ENCODE assay signal across 8 cellular contexts in genomic region chr17:82022310-82022980, GRCh38. TPM values are rescaled to one million over a fixed set of nuclear protein-coding genes. Genes with fewer than 3 reads are reported as not detected.
DNase-seq lines count a peak whose midpoint lies in the region; ATAC-seq and TF ChIP-seq lines count a peak whose summit lies in the region.

CENPX (minus strand) TSS chr17:82022878; CDS start chr17:82022861, 17 bp downstream.

- H2BK12ac ChIP-seq in trophoblast cell (ENCODE audit: low read length): no peak within 1 kb of the TSS

- H3K9ac ChIP-seq in trophoblast cell (ENCODE audit: low read length): peak within 1 kb of the TSS; percentile 75

- peak within 1 kb of the TSS; percentile 43 for H4K12ac ChIP-seq in trophoblast cell (ENCODE audit: low read depth, low read length)

- H3K27ac ChIP-seq in ACC112 (ENCODE audit: low read depth, low read length) (no peak within 1 kb of the TSS), trophoblast cell (ENCODE audit: low read depth, low read length) (peak within 1 kb of the TSS; percentile 1)

- H2AFZ ChIP-seq in ACC112 (ENCODE audit: low read length, unreplicated experiment): peak within 1 kb of the TSS; percentile 67
- peak within 1 kb of the TSS; percentile 81 for H2AFZ ChIP-seq in trophoblast cell (ENCODE audit: insufficient read depth, low read length, poor library complexity)

- H3K9me3 ChIP-seq in trophoblast cell (ENCODE audit: insufficient read depth, low read depth, low read length): peaks cover 5% of the 10 kb centered on the region

- DNase-seq in foreskin fibroblast (no peak), trophoblast cell (peak in 1 of 2 donors; percentile 99), NCI-H1417 treated with DMSO at 0.1 percent for 48 hours (lab: John Stamatoyannopoulos, UW) (no peak), LoVo (ENCODE audit: low spot score) (no peak)

- H3K4me3 ChIP-seq in ACC112 (ENCODE audit: low read depth, low read length) (peak within 1 kb of the TSS; percentile 91), foreskin fibroblast (ENCODE audit: low read depth in 1 of 2, low read length in 2 of 2) (peak within 1 kb of the TSS; percentile 72 to 87), trophoblast cell (ENCODE audit: low read depth, low read length) (peak within 1 kb of the TSS; percentile 89)

- WGBS in trophoblast cell (ENCODE audit: extremely low coverage, insufficient coverage, insufficient read length): no CpG with 5 or more reads among the region's 64 CpGs

- H4K91ac ChIP-seq in trophoblast cell (ENCODE audit: low read depth, low read length): peak within 1 kb of the TSS; percentile 36

- H2BK5ac ChIP-seq in trophoblast cell (ENCODE audit: low read depth, low read length, poor library complexity): peak within 1 kb of the TSS; percentile 0

- no peak for TF ChIP-seq CTCF in foreskin fibroblast (IDR thresholded peaks at IDR 0.05; ENCODE audit: low read depth, low read length)

- no peaks in the 10 kb centered on the region for H3K27me3 ChIP-seq in ACC112 (ENCODE audit: insufficient read depth, low read length)
- no peaks in the 10 kb centered on the region for H3K27me3 ChIP-seq in trophoblast cell (ENCODE audit: insufficient read depth, low read length)

- H4K8ac ChIP-seq in trophoblast cell (ENCODE audit: low read depth, low read length): peak within 1 kb of the TSS; percentile 80

- H3K79me1 ChIP-seq in trophoblast cell (ENCODE audit: low read length): peaks cover 6% of the 10 kb centered on the region

- H3K36me3 ChIP-seq in ACC112 (ENCODE audit: insufficient read depth, low read length): no peaks in the 10 kb centered on the region
- peaks cover 14 to 18% of the 10 kb centered on the region in 2 experiments for H3K36me3 ChIP-seq in trophoblast cell (ENCODE audit: control insufficient read depth in 1 of 2, insufficient read depth in 2 of 2, low read length in 2 of 2)

- peaks cover 11% of the 10 kb centered on the region for H3K4me1 ChIP-seq in ACC112 (ENCODE audit: control insufficient read depth, insufficient read depth, low read length, unreplicated experiment)
- peaks cover 18 to 19% of the 10 kb centered on the region in 2 experiments for H3K4me1 ChIP-seq in trophoblast cell (ENCODE audit: control insufficient read depth in 1 of 2, insufficient read depth in 2 of 2, low read length in 2 of 2)

- H3K18ac ChIP-seq in trophoblast cell (ENCODE audit: low read length): peak within 1 kb of the TSS; percentile 79

- H3K14ac ChIP-seq in trophoblast cell (ENCODE audit: low read length): peak within 1 kb of the TSS; percentile 76

- H3K79me2 ChIP-seq in ACC112 (ENCODE audit: control insufficient read depth, insufficient read depth, low read length, unreplicated experiment): no peaks in the 10 kb centered on the region
- H3K79me2 ChIP-seq in trophoblast cell (ENCODE audit: control insufficient read depth, insufficient read depth, low read length, poor library complexity): peaks cover 8% of the 10 kb centered on the region

- peak within 1 kb of the TSS; percentile 95 for H3K4me2 ChIP-seq in trophoblast cell (ENCODE audit: low read length)

- peak within 1 kb of the TSS; percentile 66 for H3K4ac ChIP-seq in trophoblast cell (ENCODE audit: low read depth, low read length)

- intact Hi-C loops in T-helper 1 cell treated with Interleukin-12 subunit alpha and Interleukin-12 subunit beta and Interleukin-4 antibody, amounts not matched to agents 30 ng/mL and 1 ng/mL, for 36 hours (cut with micrococcal nuclease): loop anchor here (2.0 to 5.0 kb wide), 4 partner anchors 45 to 510 kb away; partner anchors contain the start of genes ACTG1, DUS1L and PCYT2

- peak within 1 kb of the TSS; percentile 77 for H2BK120ac ChIP-seq in trophoblast cell (ENCODE audit: insufficient read depth, low read length, poor library complexity)

- peak within 1 kb of the TSS; percentile 6 for H2AK5ac ChIP-seq in trophoblast cell (ENCODE audit: low read length)

- ATAC-seq in GM21526 (IDR thresholded peaks at IDR 0.05; ENCODE audit: low FRiP score, unreplicated experiment): peak; percentile 9
- no peak for ATAC-seq in GM18909 (IDR thresholded peaks at IDR 0.05; ENCODE audit: poor library complexity, unreplicated experiment)

- H3K23ac ChIP-seq in trophoblast cell (ENCODE audit: low read length): no peak within 1 kb of the TSS

RNA-seq across cellular contexts. Expression of gene CENPX, which starts in this region (rescaled TPM):
- 71.2 and 71.7 TPM in 2 replicates for total RNA-seq in T-helper 1 cell treated with Interleukin-12 subunit alpha and Interleukin-12 subunit beta and Interleukin-4 antibody, amounts not matched to agents 30 ng/mL and 1 ng/mL, for 36 hours
- polyA plus RNA-seq in trophoblast cell (2013): 38.1 and 38.7 TPM in 2 replicates
